ENCODE assay signal across 12 cellular contexts in genomic region chr5:124289641-124290201, GRCh38.
DNase-seq lines count a peak whose midpoint lies in the region; ATAC-seq and TF ChIP-seq lines count a peak whose summit lies in the region.
"Had no signal": no experiment of that assay in that cellular context is flagged by ENCODE, and none has a peak within 500 bp of the region (broad histone marks: within the 10 kb centered on the region; RNA-seq: fewer than 3 reads in every experiment).

No MANE protein-coding gene starts in this region.

- peaks cover 9 to 21% of the 10 kb centered on the region in 2 donors for H3K4me1 ChIP-seq in thoracic aorta (ENCODE audit: control insufficient read depth in 1 of 2, low read depth in 2 of 2)
- H3K4me1 ChIP-seq: Peyer's patch had no signal

- DNase-seq in NCI-H2171 treated with DMSO at 0.1 percent for 48 hours (lab: John Stamatoyannopoulos, UW): peak; percentile 6
- no peak for DNase-seq in NCI-H2171 (lab: John Stamatoyannopoulos, UW)
- DNase-seq in SHP77 treated with DMSO at 0.1 percent for 48 hours (lab: John Stamatoyannopoulos, UW): peak; percentile 56
- DNase-seq in iPS DF 19.7 (ENCODE audit: low read depth, low spot score): peak; percentile 88
- no peak for DNase-seq in thoracic aorta (ENCODE audit: low spot score)
- DNase-seq in activated CD4-positive, alpha-beta T cell treated with anti-CD3 and anti-CD28 coated beads, Interleukin-2, amount 50 U/mL, for 4 hours: no peak
- DNase-seq in stimulated activated naive B cell treated with anti-CD40 and anti-IgM and Interleukin-4, amounts not matched to agents 10 μg/mL and 1 μg/mL and 100 μg/mL, for 72 hours: no peak
- DNase-seq: activated CD4-positive, alpha-beta T cell treated with anti-CD3 and anti-CD28 coated beads, Interleukin-2, amount 10 ng/mL, durations not matched to agents 7 days and 5 days; GOT3 had no signal

- H3K36me3 Mint-ChIP-seq in stimulated activated naive B cell treated with anti-CD40 and anti-IgM and Interleukin-4, amounts not matched to agents 10 μg/mL and 1 μg/mL and 100 μg/mL, for 72 hours: peaks cover 6 to 8% of the 10 kb centered on the region in 2 donors
- H3K36me3 Mint-ChIP-seq: stimulated activated effector memory CD8-positive, alpha-beta T cell treated with anti-CD3 and anti-CD28 coated beads, Interleukin-12 subunit alpha, Interleukin-12 subunit beta, amount 100 ng/mL, for 72 hours had no signal

- no peak overlapping the region for H3K27ac Mint-ChIP-seq in stimulated activated naive B cell treated with anti-CD40 and anti-IgM and Interleukin-4, amounts not matched to agents 10 μg/mL and 1 μg/mL and 100 μg/mL, for 72 hours
- H3K27ac Mint-ChIP-seq: activated CD4-positive, alpha-beta T cell treated with anti-CD3 and anti-CD28 coated beads, Interleukin-2, amount 10 ng/mL, durations not matched to agents 7 days and 5 days; stimulated activated effector memory CD8-positive, alpha-beta T cell treated with anti-CD3 and anti-CD28 coated beads, Interleukin-12 subunit alpha, Interleukin-12 subunit beta, amount 100 ng/mL, for 72 hours had no signal

- H3K9me3 ChIP-seq in thoracic aorta: no peaks in the 10 kb centered on the region
- H3K9me3 ChIP-seq: Peyer's patch had no signal

- TF ChIP-seq CTCF in thoracic aorta (IDR thresholded peaks at IDR 0.05): no peak

- H3K4me1 Mint-ChIP-seq in stimulated activated naive B cell treated with anti-CD40 and anti-IgM and Interleukin-4, amounts not matched to agents 10 μg/mL and 1 μg/mL and 100 μg/mL, for 72 hours: no peaks in the 10 kb centered on the region
- H3K4me1 Mint-ChIP-seq: activated CD4-positive, alpha-beta T cell treated with anti-CD3 and anti-CD28 coated beads, Interleukin-2, amount 10 ng/mL, durations not matched to agents 7 days and 5 days; stimulated activated effector memory CD8-positive, alpha-beta T cell treated with anti-CD3 and anti-CD28 coated beads, Interleukin-12 subunit alpha, Interleukin-12 subunit beta, amount 100 ng/mL, for 72 hours had no signal

- H3K4me3 ChIP-seq in thoracic aorta: peak overlapping the region; percentile 3
- H3K4me3 ChIP-seq: Peyer's patch had no signal

- H3K9me3 Mint-ChIP-seq in stimulated activated naive B cell treated with anti-CD40 and anti-IgM and Interleukin-4, amounts not matched to agents 10 μg/mL and 1 μg/mL and 100 μg/mL, for 72 hours: peaks cover 6 to 7% of the 10 kb centered on the region in 2 donors
- H3K9me3 Mint-ChIP-seq: activated CD4-positive, alpha-beta T cell treated with anti-CD3 and anti-CD28 coated beads, Interleukin-2, amount 10 ng/mL, durations not matched to agents 7 days and 5 days had no signal

- ATAC-seq in thoracic aorta (ENCODE audit: insufficient number of reproducible peaks, low FRiP score, low read depth) (no peak), GM18868 (IDR thresholded peaks at IDR 0.05; ENCODE audit: unreplicated experiment) (no peak)
- no peak for ATAC-seq in stimulated activated naive B cell treated with anti-CD40 and anti-IgM and Interleukin-4, amounts not matched to agents 10 μg/mL and 1 μg/mL and 100 μg/mL, for 72 hours (replicated peaks)
- ATAC-seq: stimulated activated effector memory CD8-positive, alpha-beta T cell treated with anti-CD3 and anti-CD28 coated beads, Interleukin-12 subunit alpha, Interleukin-12 subunit beta, amount 100 ng/mL, for 72 hours had no signal

- no peaks in the 10 kb centered on the region for H3K36me3 ChIP-seq in thoracic aorta
- H3K36me3 ChIP-seq: Peyer's patch had no signal

- peaks cover 0 to 4% of the 10 kb centered on the region in 2 donors for H3K27me3 Mint-ChIP-seq in stimulated activated naive B cell treated with anti-CD40 and anti-IgM and Interleukin-4, amounts not matched to agents 10 μg/mL and 1 μg/mL and 100 μg/mL, for 72 hours
- H3K27me3 Mint-ChIP-seq: activated CD4-positive, alpha-beta T cell treated with anti-CD3 and anti-CD28 coated beads, Interleukin-2, amount 10 ng/mL, durations not matched to agents 7 days and 5 days had no signal

- H3K4me3 Mint-ChIP-seq in stimulated activated naive B cell treated with anti-CD40 and anti-IgM and Interleukin-4, amounts not matched to agents 10 μg/mL and 1 μg/mL and 100 μg/mL, for 72 hours: no peak overlapping the region
- H3K4me3 Mint-ChIP-seq: activated CD4-positive, alpha-beta T cell treated with anti-CD3 and anti-CD28 coated beads, Interleukin-2, amount 10 ng/mL, durations not matched to agents 7 days and 5 days; stimulated activated effector memory CD8-positive, alpha-beta T cell treated with anti-CD3 and anti-CD28 coated beads, Interleukin-12 subunit alpha, Interleukin-12 subunit beta, amount 100 ng/mL, for 72 hours had no signal

- H3K27ac ChIP-seq in thoracic aorta: no peak overlapping the region
- H3K27ac ChIP-seq: Peyer's patch had no signal

- no peaks in the 10 kb centered on the region for H3K27me3 ChIP-seq in thoracic aorta (replicated peaks; ENCODE audit: insufficient read depth)
- H3K27me3 ChIP-seq: Peyer's patch had no signal

Comparison
In these comparisons a context has a peak if more than half of its experiments do, and no peak if none do; other contexts are left out.
1. DNase-seq: peak in NCI-H2171 treated with DMSO at 0.1 percent for 48 hours (single experiment), SHP77 treated with DMSO at 0.1 percent for 48 hours (single experiment) and iPS DF 19.7 (single experiment); none in NCI-H2171 (single experiment), thoracic aorta (single experiment), activated CD4-positive, alpha-beta T cell treated with anti-CD3 and anti-CD28 coated beads, Interleukin-2, amount 50 U/mL, for 4 hours (0 of 2) and stimulated activated naive B cell treated with anti-CD40 and anti-IgM and Interleukin-4, amounts not matched to agents 10 μg/mL and 1 μg/mL and 100 μg/mL, for 72 hours (single experiment).